8 cellular contexts compared by ENCODE assay signal in the genomic region with DNA sequence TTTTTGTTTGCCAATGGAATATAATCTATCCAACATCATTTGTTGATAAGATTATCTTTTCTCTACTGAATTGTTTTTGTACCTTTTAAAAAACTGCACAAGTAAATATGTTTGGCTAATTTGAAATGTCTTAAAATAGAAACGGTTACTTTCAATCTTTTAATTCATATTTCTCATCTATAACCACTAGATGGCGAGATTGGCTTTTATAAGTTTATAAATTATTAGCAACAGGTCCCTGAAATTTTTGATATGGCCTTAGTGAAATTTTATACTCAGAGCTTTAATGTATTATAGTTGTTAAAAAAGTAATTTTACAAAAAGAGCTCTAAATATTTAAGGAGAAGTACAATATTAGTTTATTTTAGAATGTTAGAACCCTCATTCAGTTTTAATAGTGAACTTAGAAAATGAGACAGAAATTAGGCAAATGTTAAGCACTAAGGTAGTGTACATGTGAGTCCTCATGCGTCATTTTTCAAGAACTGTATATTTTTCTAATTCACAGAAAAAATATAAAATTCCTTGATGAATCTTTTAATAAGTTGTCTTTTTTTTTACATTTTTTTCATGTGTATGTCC.
A peak's percentile ranks its signal among the peaks of the same experiment; 100 is the strongest.
DNase-seq lines count a peak whose midpoint lies in the region; ATAC-seq and TF ChIP-seq lines count a peak whose summit lies in the region.

No MANE protein-coding gene starts in this region.

- no peak for ATAC-seq in activated naive CD4-positive, alpha-beta T cell treated with anti-CD3 and anti-CD28 coated beads, Interleukin-2, amount 50 U/mL, for 72 hours
- ATAC-seq in GM18909 (IDR thresholded peaks at IDR 0.05; ENCODE audit: poor library complexity, unreplicated experiment) (no peak), Right ventricle myocardium superior (ENCODE audit: poor library complexity) (no peak)

- H3K9me3 Mint-ChIP-seq in activated naive CD4-positive, alpha-beta T cell treated with anti-CD3 and anti-CD28 coated beads, Interleukin-2, amount 50 U/mL, for 72 hours, result no peaks in the 10 kb centered on the region

- no peak overlapping the region for H3K27ac ChIP-seq in VCaP

- no peak overlapping the region for H3K27ac Mint-ChIP-seq in activated naive CD4-positive, alpha-beta T cell treated with anti-CD3 and anti-CD28 coated beads, Interleukin-2, amount 50 U/mL, for 72 hours

- peak; percentile 49 for TF ChIP-seq CTCF in VCaP (conservative IDR thresholded peaks at IDR 0.05)

- DNase-seq in GM03348 (ENCODE audit: low spot score) (peak; percentile 11), NCI-H146 (lab: John Stamatoyannopoulos, UW) (peak; percentile 49), kidney glomerular epithelial cell (lab: John Stamatoyannopoulos, UW) (peak; percentile 9), mucosa of gallbladder (ENCODE audit: low spot score) (no peak), Right ventricle myocardium superior (no peak)
- no peak for DNase-seq in activated naive CD4-positive, alpha-beta T cell treated with anti-CD3 and anti-CD28 coated beads, Interleukin-2, amount 50 U/mL, for 72 hours (ENCODE audit: low spot score in 2 of 2)

- no peaks in the 10 kb centered on the region for H3K36me3 Mint-ChIP-seq in activated naive CD4-positive, alpha-beta T cell treated with anti-CD3 and anti-CD28 coated beads, Interleukin-2, amount 50 U/mL, for 72 hours

- intact Hi-C loops in Right ventricle myocardium superior (cut with DNase I), result loop anchor here (5.0 to 10.0 kb wide), 3 partner anchors 465 to 1412 kb away; no protein-coding TSS in a partner anchor

Comparison
In these comparisons a context has a peak if more than half of its experiments do, and no peak if none do; other contexts are left out.
1. DNase-seq: peak in GM03348 (single experiment), NCI-H146 (single experiment) and kidney glomerular epithelial cell (single experiment); none in activated naive CD4-positive, alpha-beta T cell treated with anti-CD3 and anti-CD28 coated beads, Interleukin-2, amount 50 U/mL, for 72 hours (0 of 2), mucosa of gallbladder (single experiment) and Right ventricle myocardium superior (single experiment).